21 cellular contexts compared by ENCODE assay signal in genomic region chr16:57635266-57636097, GRCh38. TPM values are rescaled to one million over a fixed set of nuclear protein-coding genes. Genes with fewer than 3 reads are reported as not detected.
DNase-seq lines count a peak whose midpoint lies in the region; ATAC-seq, FAIRE-seq and TF ChIP-seq lines count a peak whose summit lies in the region.
"Had no signal": no experiment of that assay in that cellular context is flagged by ENCODE, and none has a peak within 500 bp of the region (broad histone marks: within the 10 kb centered on the region; RNA-seq: fewer than 3 reads in every experiment).

No MANE protein-coding gene starts in this region.

- H3K36me3 ChIP-seq in heart left ventricle = no peaks in the 10 kb centered on the region
- peaks cover 0 to 6% of the 10 kb centered on the region in 2 donors for H3K36me3 ChIP-seq in duodenal mucosa (ENCODE audit: control insufficient read depth in 1 of 2, insufficient read depth in 2 of 2, low read length in 2 of 2)
- no peaks in the 10 kb centered on the region for H3K36me3 ChIP-seq in lung (ENCODE audit: control insufficient read depth in 2 of 2, insufficient read depth in 2 of 2, low read length in 2 of 2)
- no peaks in the 10 kb centered on the region for H3K36me3 ChIP-seq in transverse colon

- WGBS in heart left ventricle, 4 donors = 58 to 72% (median 70%) methylated on average over 15 to 16 of the region's 16 CpGs
- 76 to 84% methylated on average over 16 of the region's 16 CpGs for WGBS in lung, 2 donors
- 50% methylated on average over 15 of the region's 16 CpGs; no CpG with 5 or more reads in 1 of the 2 donors for WGBS in transverse colon (ENCODE audit: low coverage in 1 of 2), 2 donors

- H3K27me3 ChIP-seq in heart left ventricle = no peaks in the 10 kb centered on the region
- H3K27me3 ChIP-seq in duodenal mucosa (ENCODE audit: control insufficient read depth in 1 of 2, insufficient read depth in 2 of 2, low read length in 2 of 2) = no peaks in the 10 kb centered on the region
- no peaks in the 10 kb centered on the region for H3K27me3 ChIP-seq in lung (ENCODE audit: control insufficient read depth, insufficient read depth)
- H3K27me3 ChIP-seq in transverse colon = no peaks in the 10 kb centered on the region
- H3K27me3 ChIP-seq: testis had no signal

- ATAC-seq in heart left ventricle (no peak), lung (ENCODE audit: insufficient read depth, low FRiP score) (no peak)
- ATAC-seq: natural killer cell had no signal

- FAIRE-seq in RCC 7860 (lab: Jason Lieb, UNC) = no peak

- TF ChIP-seq EP300 in transverse colon (IDR thresholded peaks at IDR 0.05; ENCODE audit: low read depth) = no peak

- H3K4me1 ChIP-seq in heart left ventricle (peaks cover 11 to 91% (median 73%) of the 10 kb centered on the region in 12 donors), duodenal mucosa (ENCODE audit: control insufficient read depth in 1 of 2, insufficient read depth in 2 of 2, low read length in 2 of 2) (peaks cover 41 to 49% of the 10 kb centered on the region in 2 donors), lung (ENCODE audit: control insufficient read depth in 2 of 2, insufficient read depth in 2 of 2, low read length in 2 of 2) (peaks cover 0 to 41% of the 10 kb centered on the region in 2 donors), transverse colon (peaks cover 22 to 38% (median 32%) of the 10 kb centered on the region in 4 donors)

- H3K4me3 ChIP-seq in heart left ventricle (no peak overlapping the region), duodenal mucosa (ENCODE audit: low read depth in 1 of 2, low read length in 2 of 2) (peak overlapping the region; percentile 45 to 53), lung (no peak overlapping the region), transverse colon (no peak overlapping the region)
- H3K4me3 ChIP-seq: coronary artery, testis had no signal

- H3K9me3 ChIP-seq in heart left ventricle = no peaks in the 10 kb centered on the region
- H3K9me3 ChIP-seq in duodenal mucosa (ENCODE audit: control insufficient read depth in 1 of 2, low read length in 2 of 2) = no peaks in the 10 kb centered on the region
- H3K9me3 ChIP-seq in lung (ENCODE audit: control insufficient read depth in 2 of 2, insufficient read depth in 1 of 2, low read length in 1 of 2) = no peaks in the 10 kb centered on the region
- no peaks in the 10 kb centered on the region for H3K9me3 ChIP-seq in transverse colon
- H3K9me3 ChIP-seq: testis had no signal

- in situ Hi-C loops in transverse colon (cut with MboI; ENCODE audit: low pct_ligation_motif_present in 1 of 4, low pct_unique_long_range_greater_than_20kb in 1 of 4, low sequenced_read_pairs in 3 of 4) = no loop called here

- H3K27ac ChIP-seq in heart left ventricle (peak overlapping the region; percentile 39 to 93 (median 86)), duodenal mucosa (ENCODE audit: low read depth, low read length) (peak overlapping the region; percentile 57), lung (ENCODE audit: low read depth in 1 of 2, low read length in 1 of 2) (peak overlapping the region; percentile 30 to 58), transverse colon (peak overlapping the region; percentile 72 to 84 (median 77))

- H3K9ac ChIP-seq in duodenal mucosa (ENCODE audit: low read depth in 1 of 2, low read length in 2 of 2) = peak overlapping the region; percentile 22 to 56

- no peak for TF ChIP-seq POLR2A in heart left ventricle (IDR thresholded peaks at IDR 0.05)
- TF ChIP-seq POLR2A in transverse colon (IDR thresholded peaks at IDR 0.05) = peak; percentile 40

- intact Hi-C loops in heart left ventricle (cut with DNase I) = no loop called here
- intact Hi-C loops in cardiac septum (cut with DNase I) = no loop called here
- intact Hi-C loops in transverse colon (cut with DNase I; ENCODE audit: low total_unique reads) = no loop called here

- TF ChIP-seq CTCF in heart left ventricle (IDR thresholded peaks at IDR 0.05) (no peak), lung (IDR thresholded peaks at IDR 0.05; ENCODE audit: control extremely low read depth, extremely low read depth) (no peak), transverse colon (IDR thresholded peaks at IDR 0.05) (no peak)

- DNase-seq in heart left ventricle (peak in 1 of 5 donors; percentile 5), cardiac septum (ENCODE audit: low spot score) (no peak), lung (ENCODE audit: low spot score) (no peak), transverse colon (peak; percentile 82), iPS-NIHi7 (ENCODE audit: extremely low spot score) (no peak), RCC 7860 (ENCODE audit: low spot score) (no peak)
- no peak for DNase-seq in activated CD4-positive, CD25-positive, alpha-beta regulatory T cell treated with anti-CD3 and anti-CD28 coated beads, Interleukin-2, amount 50 U/mL, for 72 hours
- DNase-seq: activated B cell treated with CpG ODN at 0.5 μM for 24 hours; CD4-positive, alpha-beta T cell; MV-4-11; natural killer cell; NCI-H774; RPMI8226; testis had no signal

RNA-seq across cellular contexts. Expression of gene ADGRG1, which starts 7.1 kb away (rescaled TPM):
- total RNA-seq in heart left ventricle (10 to 100 TPM; 15.2 to 65.2 (median 17.5) TPM), cardiac septum (15.9 TPM), lung (10 to 100 TPM in 1 of 2 donors, 1 to 10 TPM in 1; 8.8 to 74.4 TPM), transverse colon (10 to 100 TPM; 40.0 to 55.3 (median 45.7) TPM)
- polyA plus RNA-seq in heart left ventricle (10 to 100 TPM; 14.1 to 23.3 TPM), lung (10 to 100 TPM; 18.9 to 37.2 TPM)

RNA-seq across cellular contexts. Expression of gene ADGRG3, which starts 32.6 kb away (rescaled TPM):
- total RNA-seq in heart left ventricle = 1 to 10 TPM in 1 of 9 donors, under 1 TPM in 8; 0.12 to 1.4 (median 0.53) TPM
- polyA plus RNA-seq in heart left ventricle = under 1 TPM; 0.15 to 0.61 TPM
- total RNA-seq in cardiac septum = 1.0 TPM
- total RNA-seq in lung = 10 to 100 TPM in 1 of 2 donors, 1 to 10 TPM in 1; 3.9 to 14.8 TPM
- polyA plus RNA-seq in lung = 10 to 100 TPM in 1 of 2 donors, 1 to 10 TPM in 1; 1.8 to 66.2 TPM
- 1 to 10 TPM in 3 of 4 donors, not detected in 1; 1.5 to 2.7 (median 2.2) TPM for total RNA-seq in transverse colon
- total RNA-seq: A172; activated B cell treated with CpG ODN at 0.5 μM for 24 hours; activated CD8-positive, alpha-beta memory T cell treated with anti-CD3 and anti-CD28 coated beads for 36 hours; activated T-helper 2 cell treated with anti-CD3 and anti-CD28 coated beads, Interferon-gamma antibody, Interleukin-2, Interleukin-4, amounts not matched to agents 10 μg/mL and 5 μg/mL and 100 μg/mL, durations not matched to agents 14 hours and 24 hours and 36 hours; kidney epithelial cell had no signal

RNA-seq across cellular contexts. Expression of gene DRC7, which starts 59.1 kb away (rescaled TPM):
- total RNA-seq in heart left ventricle = under 1 TPM in 1 of 9 donors, not detected in 8; 0.29 TPM
- not detected for polyA plus RNA-seq in heart left ventricle
- not detected for total RNA-seq in cardiac septum
- 10 to 100 TPM in 1 of 2 donors, 1 to 10 TPM in 1; 8.6 to 10.9 TPM for total RNA-seq in lung
- polyA plus RNA-seq in lung = 1 to 10 TPM; 2.5 to 4.2 TPM
- total RNA-seq in transverse colon = not detected
- total RNA-seq: A172; activated B cell treated with CpG ODN at 0.5 μM for 24 hours; activated CD8-positive, alpha-beta memory T cell treated with anti-CD3 and anti-CD28 coated beads for 36 hours; activated T-helper 2 cell treated with anti-CD3 and anti-CD28 coated beads, Interferon-gamma antibody, Interleukin-2, Interleukin-4, amounts not matched to agents 10 μg/mL and 5 μg/mL and 100 μg/mL, durations not matched to agents 14 hours and 24 hours and 36 hours; CD4-positive, alpha-beta T cell had no signal
- polyA plus RNA-seq: esophagus had no signal

Comparison
In these comparisons a context has a peak if more than half of its experiments do, and no peak if none do; other contexts are left out.
1. H3K4me3 ChIP-seq: peak in duodenal mucosa (2 of 2); none in heart left ventricle (0 of 12), lung (single experiment) and transverse colon (0 of 4).
2. Peak in every context shown above with its lines, with median percentiles within 50 percentile points of each other: H3K27ac ChIP-seq.